16 cellular contexts compared by ENCODE assay signal in the genomic region with DNA sequence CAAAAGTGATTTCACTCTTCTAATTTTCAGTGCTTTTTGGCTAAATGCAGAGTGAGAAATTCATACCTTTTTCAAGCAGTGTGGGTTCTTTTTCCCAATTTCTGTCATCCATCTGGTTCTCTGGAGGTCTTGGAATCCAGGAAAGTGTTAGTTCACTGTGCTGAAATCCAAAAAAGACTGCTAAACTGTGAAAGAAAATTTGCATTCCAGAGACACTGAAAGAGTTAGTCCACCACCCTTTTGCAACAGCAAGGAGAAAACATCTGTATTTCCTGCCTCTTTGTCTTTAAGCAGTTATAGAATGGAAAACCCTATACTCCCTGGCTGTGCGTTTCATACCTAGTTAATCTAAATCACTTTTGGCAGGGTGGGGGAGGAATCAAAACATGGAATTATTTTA.
DNase-seq lines count a peak whose midpoint lies in the region; ATAC-seq, FAIRE-seq and TF ChIP-seq lines count a peak whose summit lies in the region.
"Had no signal": no experiment of that assay in that cellular context is flagged by ENCODE, and none has a peak within 500 bp of the region (broad histone marks: within the 10 kb centered on the region; RNA-seq: fewer than 3 reads in every experiment).

No MANE protein-coding gene starts in this region.

- peak overlapping the region; percentile 47 for H3K9ac ChIP-seq in GM23248
- H3K9ac ChIP-seq: KMS-11 had no signal

- H3K4me1 ChIP-seq in GM23248 (ENCODE audit: insufficient read depth) (peaks cover 35% of the 10 kb centered on the region), right cardiac atrium (ENCODE audit: control insufficient read depth, insufficient read depth, low read length) (peaks cover 4% of the 10 kb centered on the region), stomach (peaks cover 0 to 35% (median 12%) of the 10 kb centered on the region in 4 donors)
- H3K4me1 ChIP-seq: BE2C had no signal

- DNase-seq in GM23248 (peak; percentile 76), choroid plexus epithelial cell (ENCODE audit: low read depth) (peak; percentile 56), right cardiac atrium (no peak), stomach (no peak), LoVo (ENCODE audit: low spot score) (no peak), H54 (ENCODE audit: insufficient read length, low spot score) (no peak)
- DNase-seq in activated CD4-positive, alpha-beta T cell treated with anti-CD3 and anti-CD28 coated beads for 4 hours, result no peak
- DNase-seq: activated CD8-positive, alpha-beta T cell treated with anti-CD3 and anti-CD28 coated beads, Interleukin-2, amount 10 ng/mL, durations not matched to agents 7 days and 5 days; BE2C; DMS53; NCI-H146; NCI-H524; T1000 had no signal

- TF ChIP-seq EP300 in stomach (IDR thresholded peaks at IDR 0.05), result no peak

- no peaks in the 10 kb centered on the region for H3K9me3 ChIP-seq in GM23248 (ENCODE audit: low read depth)
- no peaks in the 10 kb centered on the region for H3K9me3 ChIP-seq in right cardiac atrium (ENCODE audit: control insufficient read depth, low read length)
- H3K9me3 ChIP-seq in stomach, result no peaks in the 10 kb centered on the region
- H3K9me3 ChIP-seq: BE2C had no signal

- H3K4me3 ChIP-seq in GM23248, result peak overlapping the region; percentile 27; the same call in 1 of the 2 replicates
- no peak overlapping the region for H3K4me3 ChIP-seq in choroid plexus epithelial cell (ENCODE audit: low read depth, low read length)
- H3K4me3 ChIP-seq in right cardiac atrium (ENCODE audit: low read length), result no peak overlapping the region
- no peak overlapping the region for H3K4me3 ChIP-seq in stomach

- H2AFZ ChIP-seq in GM23248, result peak overlapping the region; percentile 2; the same call in 1 of the 2 replicates

- H3K27me3 ChIP-seq in GM23248 (replicated peaks; ENCODE audit: insufficient read depth) (no peaks in the 10 kb centered on the region), right cardiac atrium (ENCODE audit: control insufficient read depth, insufficient read depth) (no peaks in the 10 kb centered on the region), stomach (no peaks in the 10 kb centered on the region)
- H3K27me3 ChIP-seq: BE2C had no signal

- H3K36me3 ChIP-seq in GM23248 (ENCODE audit: low read depth), result no peaks in the 10 kb centered on the region
- H3K36me3 ChIP-seq in stomach, result no peaks in the 10 kb centered on the region
- H3K36me3 ChIP-seq: BE2C had no signal

- H3K4me2 ChIP-seq in GM23248 (ENCODE audit: unreplicated experiment), result peak overlapping the region; percentile 53
- H3K4me2 ChIP-seq: KMS-11 had no signal

- peaks cover 49% of the 10 kb centered on the region for H3F3A ChIP-seq in GM23248 (ENCODE audit: insufficient read depth)

- no peak for FAIRE-seq in H54 (lab: Jason Lieb, UNC)
- FAIRE-seq: RCC 7860 had no signal

- intact Hi-C loops in right cardiac atrium (cut with DNase I) (no loop called here), stomach (cut with DNase I; ENCODE audit: low total_unique reads) (no loop called here)

- 6 to 12% methylated on average over 1 of the region's 1 CpG for WGBS in GM23248 (ENCODE audit: low coverage in 1 of 2, low lambda C conversion rate in 2 of 2, missing lambda C conversion rate in 2 of 2), 2 experiments
- 71% methylated on average over 1 of the region's 1 CpG for WGBS in right cardiac atrium
- WGBS in stomach, 5 donors, result 80 to 96% (median 88%) methylated on average over 1 of the region's 1 CpG

- peak overlapping the region; percentile 81 for H3K27ac ChIP-seq in GM23248
- no peak overlapping the region for H3K27ac ChIP-seq in right cardiac atrium (ENCODE audit: low read length)
- peak overlapping the region in 3 of 5 donors; percentile 58 to 65 (median 64) for H3K27ac ChIP-seq in stomach
- H3K27ac ChIP-seq: KMS-11 had no signal

- H4K20me1 ChIP-seq in GM23248 (ENCODE audit: insufficient read depth), result no peaks in the 10 kb centered on the region

- peaks cover 18% of the 10 kb centered on the region; the same call in 1 of the 2 replicates for H3K79me2 ChIP-seq in GM23248 (ENCODE audit: insufficient read depth)

- TF ChIP-seq CTCF in choroid plexus epithelial cell (conservative IDR thresholded peaks at IDR 0.05; ENCODE audit: low read depth, low read length) (no peak), stomach (IDR thresholded peaks at IDR 0.05) (no peak)

- H3K9me2 ChIP-seq in GM23248 (ENCODE audit: insufficient read depth), result no peaks in the 10 kb centered on the region

- ATAC-seq in right cardiac atrium (peak; percentile 49 to 68), HG02571 (IDR thresholded peaks at IDR 0.05; ENCODE audit: unreplicated experiment) (no peak)
- ATAC-seq: activated CD8-positive, alpha-beta T cell treated with anti-CD3 and anti-CD28 coated beads, Interleukin-2, amount 10 ng/mL, durations not matched to agents 7 days and 5 days had no signal

- in situ Hi-C loops in GM23248 (cut with MboI), result no loop called here

- no peak for TF ChIP-seq POLR2A in stomach (IDR thresholded peaks at IDR 0.05)
- no peak for TF ChIP-seq POLR2A in H54 (IDR thresholded peaks at IDR 0.05; ENCODE audit: low read depth, low read length)

Comparison
In these comparisons a context has a peak if more than half of its experiments do, and no peak if none do; other contexts are left out.
1. DNase-seq: peak in GM23248 (single experiment) and choroid plexus epithelial cell (single experiment); none in right cardiac atrium (0 of 3), stomach (single experiment), LoVo (single experiment), H54 (single experiment) and activated CD4-positive, alpha-beta T cell treated with anti-CD3 and anti-CD28 coated beads for 4 hours (0 of 2).